In genomic region chr16:30113711-30114333, GRCh38 we compare ENCODE assay signal across 1 cellular context.
A peak's percentile ranks its signal among the peaks of the same experiment; 100 is the strongest.
TF ChIP-seq lines count a peak whose summit lies in the region.

No MANE protein-coding gene starts in this region.

TF ChIP-seq in HepG2, 621 proteins besides CTCF, POLR2A, EP300 and RAD21:
- TF ChIP-seq KDM2A (CRISPR knock-in tag; IDR thresholded peaks at IDR 0.05; ENCODE audit: borderline replicate concordance, low read depth) (peak; percentile 7; the same call in 1 of the 2 replicates), ZNF83 (CRISPR knock-in tag; IDR thresholded peaks at IDR 0.05; ENCODE audit: borderline replicate concordance) (no peak), TRIM22 (IDR thresholded peaks at IDR 0.05) (no peak), AGO1 (IDR thresholded peaks at IDR 0.05; ENCODE audit: low read depth, low read length, poor library complexity, severe bottlenecking) (peak; percentile 15), UBTF (CRISPR knock-in tag; IDR thresholded peaks at IDR 0.05) (0 out of 2 replicates have a peak, but pooled peaks have one; percentile 1), ZNF224 (CRISPR knock-in tag; IDR thresholded peaks at IDR 0.05) (no peak), AKAP8 (CRISPR knock-in tag; IDR thresholded peaks at IDR 0.05) (0 out of 2 replicates have a peak, but pooled peaks have one; percentile 0)
